Comparison of ENCODE assay signal across 22 cellular contexts in genomic region chr5:61667523-61668229, GRCh38.
"Had no signal": no experiment of that assay in that cellular context is flagged by ENCODE, and none has a peak within 500 bp of the region (broad histone marks: within the 10 kb centered on the region; RNA-seq: fewer than 3 reads in every experiment).

No MANE protein-coding gene starts in this region.

- ATAC-seq: activated CD8-positive, alpha-beta T cell treated with anti-CD3 and anti-CD28 coated beads, Interleukin-2, amount 10 ng/mL, durations not matched to agents 7 days and 5 days; body of pancreas; stimulated activated naive B cell treated with anti-CD40 and anti-IgM and Interleukin-4, amounts not matched to agents 10 μg/mL and 1 μg/mL and 100 μg/mL, for 72 hours had no signal

- H3K27ac Mint-ChIP-seq: activated B cell treated with CpG ODN at 0.5 μM for 24 hours; activated CD8-positive, alpha-beta T cell treated with anti-CD3 and anti-CD28 coated beads, Interleukin-2, amount 10 ng/mL, durations not matched to agents 7 days and 5 days; activated naive CD8-positive, alpha-beta T cell; naive B cell; stimulated activated naive B cell treated with anti-CD40 and anti-IgM and Interleukin-4, amounts not matched to agents 10 μg/mL and 1 μg/mL and 100 μg/mL, for 72 hours had no signal

- DNase-seq: activated B cell treated with CpG ODN at 0.5 μM for 24 hours; activated CD4-positive, alpha-beta T cell treated with anti-CD3 and anti-CD28 coated beads for 48 hours; activated CD8-positive, alpha-beta memory T cell treated with anti-CD3 and anti-CD28 coated beads, Interleukin-2, amount 50 U/mL, for 4 hours; activated CD8-positive, alpha-beta T cell treated with anti-CD3 and anti-CD28 coated beads, Interleukin-2, amount 10 ng/mL, durations not matched to agents 7 days and 5 days; activated effector memory CD4-positive, alpha-beta T cell treated with anti-CD3 and anti-CD28 coated beads, Interleukin-2, amount 50 U/mL, for 16 hours; activated T-cell treated with anti-CD3 and anti-CD28 coated beads, Interleukin-2, amount 50 U/mL, for 48 hours; amniotic stem cell; body of pancreas; cortex of kidney; effector memory CD4-positive, alpha-beta T cell; hippocampal formation; kidney; lower lobe of right lung; naive B cell; SK-N-SH; stimulated activated naive B cell treated with anti-CD40 and anti-IgM and Interleukin-4, amounts not matched to agents 10 μg/mL and 1 μg/mL and 100 μg/mL, for 72 hours; T-helper 1 cell; T1000 had no signal

- H3K27me3 ChIP-seq: body of pancreas, tibial nerve had no signal

- H3K4me3 Mint-ChIP-seq: activated B cell treated with CpG ODN at 0.5 μM for 24 hours; activated CD8-positive, alpha-beta T cell treated with anti-CD3 and anti-CD28 coated beads, Interleukin-2, amount 10 ng/mL, durations not matched to agents 7 days and 5 days; activated naive CD8-positive, alpha-beta T cell; central memory CD8-positive, alpha-beta T cell; naive B cell; stimulated activated naive B cell treated with anti-CD40 and anti-IgM and Interleukin-4, amounts not matched to agents 10 μg/mL and 1 μg/mL and 100 μg/mL, for 72 hours had no signal

- H3K36me3 Mint-ChIP-seq: activated naive CD8-positive, alpha-beta T cell; naive B cell; stimulated activated naive B cell treated with anti-CD40 and anti-IgM and Interleukin-4, amounts not matched to agents 10 μg/mL and 1 μg/mL and 100 μg/mL, for 72 hours had no signal

- H3K27ac ChIP-seq: body of pancreas, lower lobe of right lung, parathyroid adenoma had no signal

- H3K9me3 ChIP-seq: body of pancreas, lower lobe of right lung, SK-N-SH, tibial nerve had no signal

- H3K4me3 ChIP-seq: body of pancreas, lower lobe of right lung, tibial nerve had no signal

- H3K27me3 Mint-ChIP-seq: activated B cell treated with CpG ODN at 0.5 μM for 24 hours had no signal

- H3K9me3 Mint-ChIP-seq: activated B cell treated with CpG ODN at 0.5 μM for 24 hours; central memory CD8-positive, alpha-beta T cell; naive B cell; stimulated activated naive B cell treated with anti-CD40 and anti-IgM and Interleukin-4, amounts not matched to agents 10 μg/mL and 1 μg/mL and 100 μg/mL, for 72 hours had no signal

- H3K36me3 ChIP-seq: lower lobe of right lung, tibial nerve had no signal

- H3K4me1 ChIP-seq: body of pancreas, parathyroid adenoma had no signal
